8 cellular contexts compared by ENCODE assay signal in the genomic region with DNA sequence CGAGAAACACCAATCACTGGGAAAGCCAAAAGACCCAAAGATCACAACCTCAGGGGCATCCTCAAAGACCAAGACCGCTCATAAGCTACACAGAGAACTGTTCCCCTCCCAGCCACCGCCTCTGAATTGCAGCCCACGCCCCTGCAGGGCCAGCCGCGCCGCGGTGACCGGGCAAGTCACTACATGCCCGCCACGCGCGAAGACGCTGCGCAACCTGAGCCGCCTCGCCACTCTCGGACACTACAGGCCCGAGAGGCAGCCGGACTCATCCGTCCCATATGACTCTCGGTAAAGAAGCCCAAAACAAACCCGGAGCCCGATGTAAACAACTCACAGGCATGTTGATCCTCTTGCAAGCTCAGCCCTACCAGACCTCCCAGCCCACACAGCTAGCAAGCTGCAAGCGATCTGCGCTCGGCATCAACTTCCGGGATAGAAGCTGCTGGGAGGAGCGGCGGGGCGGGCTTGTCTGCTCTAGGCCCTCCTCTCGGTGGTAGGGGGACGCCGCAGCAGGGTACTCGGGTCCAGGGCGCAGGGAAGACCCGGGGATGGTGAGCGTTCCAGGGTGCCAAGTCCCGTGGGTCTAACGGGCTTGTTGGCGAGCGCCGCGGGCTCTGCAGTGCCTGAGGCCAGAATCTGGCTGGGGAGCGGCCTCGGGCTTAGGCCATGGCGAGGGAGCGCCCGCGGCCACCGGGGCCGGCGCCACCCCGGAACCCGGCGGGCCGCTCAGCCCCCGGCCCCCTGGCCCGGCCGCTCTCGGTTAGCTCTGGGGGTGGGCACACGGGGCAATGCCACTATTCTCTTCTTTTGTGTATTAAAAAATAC. TPM values are rescaled to one million over a fixed set of nuclear protein-coding genes. Genes with fewer than 3 reads are reported as not detected.
DNase-seq lines count a peak whose midpoint lies in the region; TF ChIP-seq lines count a peak whose summit lies in the region.

TSS of gene RPS27L (minus strand) at position 412 of the 825 bp plus-strand sequence. CDS start at position 340, 72 bp downstream.

- DNase-seq in CMK (ENCODE audit: low read depth) (peak; percentile 69), GM20000 (ENCODE audit: low spot score) (peak; percentile 93), HT-29 (ENCODE audit: low spot score) (peak; percentile 95), medulla oblongata (ENCODE audit: extremely low spot score) (peak; percentile 93)
- peak; percentile 87 for DNase-seq in NK-92 treated with Interleukin-12 subunit alpha and Interleukin-12 subunit beta, amount 100 ng/mL, for 24 hours (lab: John Stamatoyannopoulos, UW)
- DNase-seq in activated CD8-positive, alpha-beta memory T cell treated with anti-CD3 and anti-CD28 coated beads for 24 hours = peak; percentile 93
- peak; percentile 69 for DNase-seq in effector CD8-positive, alpha-beta T cell (lab: John Stamatoyannopoulos, UW)
- peak; percentile 74 to 86 (median 77) for DNase-seq in stimulated activated CD4-positive, alpha-beta T cell treated with anti-CD3 and anti-CD28 coated beads, TNF-alpha, amount 100 ng/mL, for 48 hours (ENCODE audit: low read depth in 3 of 3)

- no peak for TF ChIP-seq CTCF in GM20000 (IDR thresholded peaks at IDR 0.05; ENCODE audit: extremely low read depth, missing control alignments)

RNA-seq across cellular contexts. Expression of gene RPS27L, which starts in this region (rescaled TPM):
- total RNA-seq in HT-29 (2014; rRNA removed; shearing (Covaris generic)) = 35.0 and 43.7 TPM in 2 replicates

Comparison
In these comparisons a context has a peak if more than half of its experiments do, and no peak if none do; other contexts are left out.
1. Peak in every context shown above with its lines: DNase-seq.